1 cellular context compared by ENCODE assay signal in genomic region chr6:83065511-83066192, GRCh38.
A peak's percentile ranks its signal among the peaks of the same experiment; 100 is the strongest.
TF ChIP-seq lines count a peak whose summit lies in the region.

Gene UBE3D, minus strand, starts transcription at chr6:83065841. Its CDS starts 123 bp downstream, at chr6:83065718.

TF ChIP-seq in HepG2, 621 proteins besides CTCF, POLR2A, EP300 and RAD21 (continued from another document and continues in another):
- no peak; the same call in 1 of the 2 replicates for TF ChIP-seq ZNF609 (CRISPR knock-in tag; IDR thresholded peaks at IDR 0.05; ENCODE audit: borderline replicate concordance)
- peak; percentile 74; the same call in 1 of the 2 replicates for TF ChIP-seq DR1 (CRISPR knock-in tag; IDR thresholded peaks at IDR 0.05)
- peak in 1 of 2 experiments; percentile 90; a peak in 2 of 4 replicates for TF ChIP-seq KLF16 (CRISPR knock-in tag; IDR thresholded peaks at IDR 0.05)
- TF ChIP-seq MAZ (IDR thresholded peaks at IDR 0.05; ENCODE audit: borderline replicate concordance, low read depth, low read length), result no peak
- peak; percentile 29; the same call in 1 of the 2 replicates for TF ChIP-seq MAZ (CRISPR knock-in tag; IDR thresholded peaks at IDR 0.05; ENCODE audit: low read depth)
- no peak for TF ChIP-seq EHMT2 (IDR thresholded peaks at IDR 0.05; ENCODE audit: borderline replicate concordance, low read depth, low read length)
- peak; percentile 79; the same call in 1 of the 2 replicates for TF ChIP-seq ZSCAN9 (CRISPR knock-in tag; IDR thresholded peaks at IDR 0.05; ENCODE audit: borderline replicate concordance)
- 0 out of 2 replicates have a peak, but pooled peaks have one; percentile 70 for TF ChIP-seq ATF6 (CRISPR knock-in tag; conservative IDR thresholded peaks at IDR 0.05)
- no peak for TF ChIP-seq KLF15 (CRISPR knock-in tag; IDR thresholded peaks at IDR 0.05; ENCODE audit: borderline replicate concordance)
- no peak for TF ChIP-seq RFX3 (CRISPR knock-in tag; IDR thresholded peaks at IDR 0.05)
- peak; percentile 60; the same call in 1 of the 2 replicates for TF ChIP-seq ZNF276 (CRISPR knock-in tag; IDR thresholded peaks at IDR 0.05; ENCODE audit: low read depth)
- TF ChIP-seq ZNF775 (CRISPR knock-in tag; IDR thresholded peaks at IDR 0.05; ENCODE audit: borderline replicate concordance), result no peak; the same call in 1 of the 2 replicates
- TF ChIP-seq ZNF780A (CRISPR knock-in tag; IDR thresholded peaks at IDR 0.05), result no peak
- no peak for TF ChIP-seq SMAD9 (CRISPR knock-in tag; IDR thresholded peaks at IDR 0.05)
- peak; percentile 74 for TF ChIP-seq DMAP1 (CRISPR knock-in tag; IDR thresholded peaks at IDR 0.05)
- TF ChIP-seq PBX3 (CRISPR knock-in tag; IDR thresholded peaks at IDR 0.05; ENCODE audit: borderline replicate concordance), result no peak
- TF ChIP-seq BHLHE40 (IDR thresholded peaks at IDR 0.05; ENCODE audit: low read length), result peak; percentile 73
- peak; percentile 52; the same call in 1 of the 2 replicates for TF ChIP-seq FOSL2 (CRISPR knock-in tag; IDR thresholded peaks at IDR 0.05)
- peak; percentile 88 for TF ChIP-seq UBTF (CRISPR knock-in tag; IDR thresholded peaks at IDR 0.05)
- TF ChIP-seq FOXK2 (IDR thresholded peaks at IDR 0.05), result peak; percentile 59; the same call in 1 of the 2 replicates
- TF ChIP-seq SOX6 (IDR thresholded peaks at IDR 0.05), result no peak
- peak; percentile 76; the same call in 1 of the 2 replicates for TF ChIP-seq SOX6 (CRISPR knock-in tag; IDR thresholded peaks at IDR 0.05)
- no peak for TF ChIP-seq KLF11 (CRISPR knock-in tag; IDR thresholded peaks at IDR 0.05)
- no peak for TF ChIP-seq DPF2 (CRISPR knock-in tag; IDR thresholded peaks at IDR 0.05; ENCODE audit: borderline replicate concordance, low read depth)
- TF ChIP-seq ZNF776 (CRISPR knock-in tag; IDR thresholded peaks at IDR 0.05), result peak; percentile 74; the same call in 1 of the 2 replicates
- peak; percentile 45; the same call in 1 of the 2 replicates for TF ChIP-seq ZNF816 (CRISPR knock-in tag; IDR thresholded peaks at IDR 0.05; ENCODE audit: borderline replicate concordance)
- TF ChIP-seq HIC2 (CRISPR knock-in tag; IDR thresholded peaks at IDR 0.05; ENCODE audit: low read depth), result no peak; the same call in 1 of the 2 replicates
- 0 out of 2 replicates have a peak, but pooled peaks have one; percentile 26 for TF ChIP-seq ZNF746 (CRISPR knock-in tag; IDR thresholded peaks at IDR 0.05)
- peak; percentile 88; the same call in 1 of the 2 replicates for TF ChIP-seq ZNF230 (CRISPR knock-in tag; IDR thresholded peaks at IDR 0.05)
- no peak for TF ChIP-seq GTF2F1 (IDR thresholded peaks at IDR 0.05; ENCODE audit: low read length)
- TF ChIP-seq ZNF513 (CRISPR knock-in tag; conservative IDR thresholded peaks at IDR 0.05), result no peak
- TF ChIP-seq HOMEZ (CRISPR knock-in tag; IDR thresholded peaks at IDR 0.05; ENCODE audit: low read depth), result peak; percentile 99
- no peak for TF ChIP-seq ZNF232 (CRISPR knock-in tag; IDR thresholded peaks at IDR 0.05; ENCODE audit: borderline replicate concordance)
- no peak for TF ChIP-seq ZNF572 (CRISPR knock-in tag; IDR thresholded peaks at IDR 0.05)
- TF ChIP-seq ZBTB46 (CRISPR knock-in tag; IDR thresholded peaks at IDR 0.05; ENCODE audit: borderline replicate concordance), result 0 out of 2 replicates have a peak, but pooled peaks have one; percentile 42
- no peak for TF ChIP-seq PHB2 (IDR thresholded peaks at IDR 0.05; ENCODE audit: partially characterized antibody)
- TF ChIP-seq ARHGAP35 (CRISPR knock-in tag; IDR thresholded peaks at IDR 0.05; ENCODE audit: borderline replicate concordance), result no peak
- TF ChIP-seq NR2F6 (IDR thresholded peaks at IDR 0.05), result peak; percentile 31; the same call in 1 of the 2 replicates
- peak; percentile 79 for TF ChIP-seq NR2F6 (CRISPR knock-in tag; IDR thresholded peaks at IDR 0.05)
- peak; percentile 81; the same call in 1 of the 2 replicates for TF ChIP-seq ZNF709 (CRISPR knock-in tag; IDR thresholded peaks at IDR 0.05)
- TF ChIP-seq TRIM24 (CRISPR knock-in tag; IDR thresholded peaks at IDR 0.05), result no peak
- peak; percentile 80; the same call in 1 of the 2 replicates for TF ChIP-seq SMAD3 (CRISPR knock-in tag; IDR thresholded peaks at IDR 0.05)
- no peak for TF ChIP-seq ETV5 (CRISPR knock-in tag; IDR thresholded peaks at IDR 0.05; ENCODE audit: borderline replicate concordance)
